Comparison of ENCODE assay signal across 8 cellular contexts in genomic region chr6:87066449-87067288, GRCh38. TPM values are rescaled to one million over a fixed set of nuclear protein-coding genes. Genes with fewer than 3 reads are reported as not detected.
DNase-seq lines count a peak whose midpoint lies in the region; ATAC-seq, FAIRE-seq and TF ChIP-seq lines count a peak whose summit lies in the region.

No MANE protein-coding gene starts in this region.

- H3K27ac ChIP-seq in pancreas: peak overlapping the region in 1 of 4 donors; percentile 44

- H3K27ac Mint-ChIP-seq in activated B cell treated with CpG ODN at 0.5 μM for 24 hours: no peak overlapping the region

- POLR2A ChIA-PET in activated B cell treated with CpG ODN at 0.5 μM for 24 hours (lab: Charles Lee): interaction anchor here (0.6 kb wide), 3 partner anchors 168 to 1389 kb away, joined by 3 to 5 read pairs (median 3); no protein-coding TSS in a partner anchor

- in situ Hi-C loops in Caki2 (cut with HindIII; ENCODE audit: low pct_unique_long_range_greater_than_20kb, low sequenced_read_pairs) (no loop called here), HAP-1 (cut with MboI; ENCODE audit: low sequenced_read_pairs) (no loop called here)

- H3K36me3 ChIP-seq in HAP-1 (replicated peaks) (no peaks in the 10 kb centered on the region), pancreas (no peaks in the 10 kb centered on the region)

- peak; percentile 25 for ATAC-seq in activated B cell treated with CpG ODN at 0.5 μM for 24 hours (ENCODE audit: low read depth)
- ATAC-seq in pancreas: peak; percentile 82 to 97 (median 92)
- ATAC-seq in GM19324 (IDR thresholded peaks at IDR 0.05; ENCODE audit: low FRiP score, unreplicated experiment): no peak

- H3K9me3 ChIP-seq in HAP-1 (no peaks in the 10 kb centered on the region), pancreas (no peaks in the 10 kb centered on the region)

- H3K36me3 Mint-ChIP-seq in activated B cell treated with CpG ODN at 0.5 μM for 24 hours (ENCODE audit: low read depth): no peaks in the 10 kb centered on the region

- peak; percentile 64 for DNase-seq in Caki2 (ENCODE audit: low read depth)
- peak; percentile 68 to 80 for DNase-seq in HAP-1 (ENCODE audit: low spot score in 2 of 2)
- peak; percentile 68 for DNase-seq in NCI-H2171 treated with DMSO at 0.1 percent for 48 hours (lab: John Stamatoyannopoulos, UW)
- no peak for DNase-seq in activated B cell treated with CpG ODN at 0.5 μM for 24 hours
- DNase-seq in fibroblast of pulmonary artery (ENCODE audit: low read depth): peak; percentile 79
- DNase-seq in pancreas: peak in 3 of 6 donors; percentile 29 to 41 (median 39)
- DNase-seq in activated gamma-delta T cell (lab: John Stamatoyannopoulos, UW): no peak

- H3K4me1 ChIP-seq in HAP-1: peaks cover 14% of the 10 kb centered on the region
- H3K4me1 ChIP-seq in pancreas: peaks cover 0 to 5% (median 5%) of the 10 kb centered on the region in 3 donors

- H3K9me3 Mint-ChIP-seq in activated B cell treated with CpG ODN at 0.5 μM for 24 hours: no peaks in the 10 kb centered on the region

- peak overlapping the region; percentile 54 for H3K4me3 Mint-ChIP-seq in activated B cell treated with CpG ODN at 0.5 μM for 24 hours

- H3K4me3 ChIP-seq in HAP-1 (peak overlapping the region; percentile 9; the same call in 1 of the 2 replicates), fibroblast of pulmonary artery (replicated peaks; ENCODE audit: low read depth, low read length) (no peak overlapping the region), pancreas (peak overlapping the region in 2 of 4 donors; percentile 30 to 35)

- TF ChIP-seq CTCF in activated B cell treated with CpG ODN at 0.5 μM for 24 hours (IDR thresholded peaks at IDR 0.05): no peak
- peak; percentile 57 for TF ChIP-seq CTCF in fibroblast of pulmonary artery (IDR thresholded peaks at IDR 0.05; ENCODE audit: low read length, missing control alignments)
- peak in 1 of 4 donors; percentile 24 for TF ChIP-seq CTCF in pancreas (IDR thresholded peaks at IDR 0.05)

- H3K27me3 Mint-ChIP-seq in activated B cell treated with CpG ODN at 0.5 μM for 24 hours: no peaks in the 10 kb centered on the region

- peaks cover 5% of the 10 kb centered on the region for H3K4me1 Mint-ChIP-seq in activated B cell treated with CpG ODN at 0.5 μM for 24 hours

- 6 to 11% methylated on average over 7 of the region's 7 CpGs for WGBS in pancreas, 2 donors

- CTCF ChIA-PET in activated B cell treated with CpG ODN at 0.5 μM for 24 hours (lab: Charles Lee): interaction anchor here (0.7 to 4.2 kb wide), 6 partner anchors 13 to 1897 kb away, joined by 3 to 32 read pairs (median 4); partner anchors contain the start of gene RNGTT

- intact Hi-C loops in activated B cell treated with CpG ODN at 0.5 μM for 24 hours (cut with micrococcal nuclease): loop anchor here (1.0 to 5.0 kb wide), 6 partner anchors 175 to 1804 kb away; no protein-coding TSS in a partner anchor
- intact Hi-C loops in pancreas (cut with DNase I): no loop called here

- peak; percentile 84 for FAIRE-seq in pancreas (lab: Jason Lieb, UNC)

- H3K27me3 ChIP-seq in HAP-1 (ENCODE audit: low read depth) (peaks cover 9% of the 10 kb centered on the region; the same call in 1 of the 2 replicates), pancreas (no peaks in the 10 kb centered on the region)

RNA-seq across cellular contexts. Expression of gene CGA, which starts 28.2 kb away (rescaled TPM):
- not detected in 2 replicates for total RNA-seq in Caki2 (2014; rRNA removed; shearing (Covaris generic); ENCODE audit: low replicate concordance)
- not detected in 2 replicates for total RNA-seq in activated B cell treated with CpG ODN at 0.5 μM for 24 hours
- total RNA-seq in pancreas: under 1 TPM in 1 of 6 donors, not detected in 5; 0.16 TPM
- polyA plus RNA-seq in pancreas: not detected

Comparison
In these comparisons a context has a peak if more than half of its experiments do, and no peak if none do; other contexts are left out.
1. DNase-seq: peak in Caki2 (single experiment), HAP-1 (2 of 2), NCI-H2171 treated with DMSO at 0.1 percent for 48 hours (single experiment) and fibroblast of pulmonary artery (single experiment); none in activated B cell treated with CpG ODN at 0.5 μM for 24 hours (single experiment) and activated gamma-delta T cell (single experiment).